ENCODE assay signal across 8 cellular contexts in the genomic region with DNA sequence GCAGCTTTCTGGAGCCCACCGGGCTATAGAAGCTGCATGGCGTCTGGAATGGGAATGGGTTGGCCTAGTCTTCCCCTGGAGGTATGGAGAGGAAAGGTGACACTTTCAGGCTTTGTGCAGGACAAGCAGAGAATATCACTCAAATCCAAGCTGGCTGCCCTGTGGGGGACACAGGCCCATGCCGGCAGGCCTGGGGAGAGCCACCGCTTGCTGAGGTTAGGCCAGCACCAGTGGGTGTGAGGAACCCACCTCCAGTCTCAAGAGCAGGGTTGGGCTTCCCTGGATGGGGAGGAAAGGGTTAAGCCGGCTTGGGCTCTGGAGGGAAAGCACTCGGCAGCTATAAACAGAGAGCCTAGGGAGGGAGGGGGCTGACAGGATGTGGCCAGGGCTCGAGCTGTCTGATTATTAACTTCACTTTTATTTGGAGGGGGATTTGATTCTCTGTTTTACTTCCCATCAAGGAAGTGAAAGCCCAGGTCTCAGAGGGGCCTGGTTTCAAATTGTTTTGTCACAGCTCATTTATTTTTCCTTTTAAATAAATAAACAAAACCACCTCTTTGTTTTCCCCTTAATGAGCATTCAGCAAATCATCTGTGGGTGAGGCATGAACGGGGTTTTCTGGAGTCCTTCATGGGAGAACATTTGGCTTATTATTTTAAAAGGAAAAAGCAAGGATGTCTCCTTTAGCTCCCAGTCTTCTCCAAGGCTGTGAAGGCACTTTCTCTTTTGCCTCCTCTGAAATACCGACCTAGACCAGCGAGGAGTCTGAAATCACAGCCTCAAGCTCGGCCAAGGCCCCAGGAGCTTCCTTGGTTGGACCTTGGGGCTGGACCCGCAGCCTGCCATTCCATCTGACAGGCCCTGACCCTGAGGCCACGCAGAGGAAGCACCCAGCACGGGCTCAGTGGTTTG. TPM values are rescaled to one million over a fixed set of nuclear protein-coding genes. Genes with fewer than 3 reads are reported as not detected.
DNase-seq lines count a peak whose midpoint lies in the region; ATAC-seq lines count a peak whose summit lies in the region.

No MANE protein-coding gene starts in this region.

- peak; percentile 41 for ATAC-seq in HG03139 (IDR thresholded peaks at IDR 0.05; ENCODE audit: unreplicated experiment)
- ATAC-seq in left lobe of liver: no peak

- peak overlapping the region; percentile 98 for H3K27ac ChIP-seq in caudate nucleus (ENCODE audit: low read depth, low read length)

- DNase-seq in activated gamma-delta T cell treated with Interleukin-2 at 50 U/mL for 16 hours (peak; percentile 47), activated gamma-delta T cell (lab: John Stamatoyannopoulos, UW) (no peak), T follicular helper cell (ENCODE audit: low read depth) (peak; percentile 44), caudate nucleus (lab: John Stamatoyannopoulos, UW) (peak in 4 of 61 donors; percentile 7 to 23 (median 13)), left lobe of liver (ENCODE audit: low spot score) (peak; percentile 62), NCI-H226 (no peak)
- peak; percentile 45 for DNase-seq in stimulated activated naive CD4-positive, alpha-beta T cell treated with Interleukin-2 at 50 U/mL for 16 hours (lab: John Stamatoyannopoulos, UW)

RNA-seq across cellular contexts. Expression of gene ZFP36L1, which starts 21.8 kb away (rescaled TPM):
- 236 TPM for total RNA-seq in left lobe of liver

Comparison
In these comparisons a context has a peak if more than half of its experiments do, and no peak if none do; other contexts are left out.
1. DNase-seq: peak in activated gamma-delta T cell treated with Interleukin-2 at 50 U/mL for 16 hours (single experiment), T follicular helper cell (single experiment), left lobe of liver (single experiment) and stimulated activated naive CD4-positive, alpha-beta T cell treated with Interleukin-2 at 50 U/mL for 16 hours (single experiment); none in activated gamma-delta T cell (single experiment) and NCI-H226 (single experiment).